In genomic region chr13:75929074-75929473, GRCh38 we compare ENCODE assay signal across 35 cellular contexts.
"Had no signal": no experiment of that assay in that cellular context is flagged by ENCODE, and none has a peak within 500 bp of the region (broad histone marks: within the 10 kb centered on the region; RNA-seq: fewer than 3 reads in every experiment).

No MANE protein-coding gene starts in this region.

- H3K27me3 ChIP-seq: MG63 had no signal

- H3K9ac ChIP-seq: KMS-11 had no signal

- DNase-seq: Karpas-422, Kasumi-1, KG1, MG63, MM.1S, MV-4-11, NCI-H1048, NCI-H1092, NCI-H1092 treated with DMSO at 0.1 percent for 48 hours, NCI-H1105, NCI-H1105 treated with DMSO at 0.1 percent for 48 hours, NCI-H1417, NCI-H1417 treated with DMSO at 0.1 percent for 48 hours, NCI-H1436, NCI-H1436 treated with DMSO at 0.1 percent for 48 hours, NCI-H146, NCI-H1694, NCI-H1694 treated with DMSO at 0.1 percent for 48 hours, NCI-H187, NCI-H187 treated with DMSO at 0.1 percent for 48 hours, NCI-H1930, NCI-H2029, NCI-H2029 treated with DMSO at 0.1 percent for 48 hours, NCI-H2081, NCI-H2081 treated with DMSO at 0.1 percent for 48 hours, NCI-H2107, NCI-H2171, NCI-H2171 treated with DMSO at 0.1 percent for 48 hours, NCI-H2227 treated with DMSO at 0.1 percent for 48 hours, NCI-H226, NCI-H345, NCI-H446, NCI-H446 treated with DMSO at 0.1 percent for 48 hours, NCI-H510A had no signal

- H3K4me3 ChIP-seq: MG63 had no signal

- H3K27ac ChIP-seq: KMS-11 had no signal

- H3K9me3 ChIP-seq: MG63 had no signal

- H3K4me2 ChIP-seq: KMS-11 had no signal

- H3K36me3 ChIP-seq: MG63 had no signal
